9 cellular contexts compared by ENCODE assay signal in genomic region chr3:86793786-86794185, GRCh38.
DNase-seq lines count a peak whose midpoint lies in the region; ATAC-seq and TF ChIP-seq lines count a peak whose summit lies in the region.
"Had no signal": no experiment of that assay in that cellular context is flagged by ENCODE, and none has a peak within 500 bp of the region (broad histone marks: within the 10 kb centered on the region; RNA-seq: fewer than 3 reads in every experiment).

No MANE protein-coding gene starts in this region.

- H3K4me3 ChIP-seq in cardiac muscle cell (no peak overlapping the region), rectal smooth muscle tissue (ENCODE audit: low read length) (no peak overlapping the region), dorsolateral prefrontal cortex (peak overlapping the region in 6 of 59 donors; percentile 0 to 28 (median 14))

- no peaks in the 10 kb centered on the region for H3K9me3 ChIP-seq in cardiac muscle cell (ENCODE audit: low read depth)

- no peaks in the 10 kb centered on the region for H3K27me3 ChIP-seq in cardiac muscle cell
- H3K27me3 ChIP-seq in rectal smooth muscle tissue (ENCODE audit: control insufficient read depth, insufficient read depth, low read length), result no peaks in the 10 kb centered on the region
- H3K27me3 ChIP-seq in dorsolateral prefrontal cortex, result peaks cover 0 to 4% (median 0%) of the 10 kb centered on the region in 45 donors

- TF ChIP-seq CTCF in cardiac muscle cell (IDR thresholded peaks at IDR 0.05; ENCODE audit: low read depth, low read length), result no peak
- TF ChIP-seq CTCF in dorsolateral prefrontal cortex (IDR thresholded peaks at IDR 0.05 in 54 of 56, conservative IDR thresholded peaks at IDR 0.05 in 2 of 56; ENCODE audit: low read depth in 1 of 56, partially characterized antibody in 56 of 56), result no peak

- H3K36me3 ChIP-seq in cardiac muscle cell, result no peaks in the 10 kb centered on the region
- no peaks in the 10 kb centered on the region for H3K36me3 ChIP-seq in rectal smooth muscle tissue (ENCODE audit: control insufficient read depth, insufficient read depth, low read length)

- no peak overlapping the region for H3K9ac ChIP-seq in rectal smooth muscle tissue (ENCODE audit: low read length)

- DNase-seq in GM03348 (ENCODE audit: low spot score) (peak; percentile 80), SW480 (ENCODE audit: low spot score) (peak; percentile 88), cardiac muscle cell (ENCODE audit: low read depth in 1 of 2, low spot score in 1 of 2) (peak; percentile 28 to 95), cerebellar nuclear complex (lab: John Stamatoyannopoulos, UW) (no peak), SHP77 treated with DMSO at 0.1 percent for 48 hours (lab: John Stamatoyannopoulos, UW) (no peak), dorsolateral prefrontal cortex (no peak)
- DNase-seq: activated CD4-positive, alpha-beta T cell treated with anti-CD3 and anti-CD28 coated beads, Interleukin-2, amount 10 ng/mL, durations not matched to agents 24 days and 14 days had no signal

- ATAC-seq in GM21528 (IDR thresholded peaks at IDR 0.05; ENCODE audit: low FRiP score, unreplicated experiment), result no peak

- intact Hi-C loops in dorsolateral prefrontal cortex (cut with DNase I), result no loop called here

- H3K27ac ChIP-seq in cardiac muscle cell (no peak overlapping the region), rectal smooth muscle tissue (ENCODE audit: low read depth, low read length) (peak overlapping the region; percentile 83), dorsolateral prefrontal cortex (peak overlapping the region in 18 of 59 donors; percentile 2 to 68 (median 24))

- no peaks in the 10 kb centered on the region for H3K4me1 ChIP-seq in cardiac muscle cell (ENCODE audit: low read depth)
- H3K4me1 ChIP-seq in rectal smooth muscle tissue (ENCODE audit: control insufficient read depth, insufficient read depth, low read length), result peaks cover 9% of the 10 kb centered on the region

Comparison
In these comparisons a context has a peak if more than half of its experiments do, and no peak if none do; other contexts are left out.
1. DNase-seq: peak in GM03348 (single experiment), SW480 (single experiment) and cardiac muscle cell (2 of 2); none in cerebellar nuclear complex (0 of 2), SHP77 treated with DMSO at 0.1 percent for 48 hours (single experiment) and dorsolateral prefrontal cortex (0 of 10).